Comparison of ENCODE assay signal across 11 cellular contexts in the genomic region with DNA sequence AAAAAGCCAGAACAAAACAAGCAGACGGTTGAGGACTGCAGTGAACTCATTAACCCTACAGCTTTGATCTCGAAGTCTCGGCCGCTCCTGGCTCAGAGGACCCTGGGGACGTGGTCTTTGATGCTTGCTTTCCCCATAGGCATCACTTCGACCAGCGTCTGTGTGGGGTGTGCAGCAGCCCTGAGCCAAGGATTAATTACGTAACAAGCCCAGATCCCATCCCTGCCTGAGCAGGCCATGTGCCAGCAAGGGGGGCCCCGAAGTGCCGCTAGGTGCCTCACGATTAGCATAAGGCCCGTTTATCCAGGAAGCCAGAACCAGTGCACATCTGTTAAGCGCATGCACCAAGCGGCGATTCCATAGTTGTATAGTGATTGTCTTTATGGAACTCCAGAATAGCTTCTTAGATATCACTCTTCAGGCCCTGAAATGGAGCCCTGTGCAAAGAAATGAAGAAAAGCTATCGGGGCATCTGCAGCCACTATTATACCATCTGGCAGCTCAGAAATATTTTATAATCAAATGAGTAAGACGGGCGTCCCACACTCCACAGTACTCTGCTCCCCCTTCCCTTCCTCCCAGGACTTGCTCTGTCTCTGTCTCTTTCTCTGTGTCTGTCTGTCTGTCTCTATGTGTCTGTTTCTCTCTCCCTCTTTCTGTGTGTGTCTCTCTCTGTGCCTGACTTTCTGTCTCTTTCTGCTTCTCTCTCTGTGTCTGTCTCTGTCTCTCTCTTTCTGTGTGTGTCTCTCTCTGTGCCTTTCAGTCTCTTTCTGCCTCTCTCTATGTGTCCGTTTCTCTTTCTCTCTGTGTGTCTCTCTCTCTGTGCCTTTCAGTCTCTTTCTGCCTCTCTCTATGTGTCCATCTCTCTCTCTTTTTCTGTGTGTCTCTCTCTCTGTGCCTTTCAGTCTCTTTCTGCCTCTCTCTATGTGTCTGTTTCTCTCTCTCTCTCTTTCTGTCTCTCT. TPM values are rescaled to one million over a fixed set of nuclear protein-coding genes. Genes with fewer than 3 reads are reported as not detected.
A peak's percentile ranks its signal among the peaks of the same experiment; 100 is the strongest.
DNase-seq lines count a peak whose midpoint lies in the region; ATAC-seq, FAIRE-seq and TF ChIP-seq lines count a peak whose summit lies in the region.
"Had no signal": no experiment of that assay in that cellular context is flagged by ENCODE, and none has a peak within 500 bp of the region (broad histone marks: within the 10 kb centered on the region; RNA-seq: fewer than 3 reads in every experiment).

No MANE protein-coding gene starts in this region.

- in situ Hi-C loops in KBM-7 (cut with MboI; ENCODE audit: low pct_unique_long_range_greater_than_20kb, low sequenced_read_pairs) = no loop called here
- in situ Hi-C loops in HepG2 (cut with HindIII; ENCODE audit: extremely low pct_ligation_motif_present, low pct_unique_long_range_greater_than_20kb) = no loop called here

- H3K27ac Mint-ChIP-seq in CD4-positive, CD25-positive, alpha-beta regulatory T cell = peak overlapping the region; percentile 28 to 86 (median 45)
- H3K27ac Mint-ChIP-seq in activated B cell treated with CpG ODN at 0.5 μM for 24 hours = no peak overlapping the region

- no peak overlapping the region for H2AFZ ChIP-seq in HepG2 (ENCODE audit: low read length)

- H3K36me3 ChIP-seq in CD4-positive, CD25-positive, alpha-beta regulatory T cell (ENCODE audit: control insufficient read depth, insufficient read depth, low read length) = no peaks in the 10 kb centered on the region
- H3K36me3 ChIP-seq in HepG2 (replicated peaks in 1 of 2; ENCODE audit: control insufficient read depth in 1 of 2, insufficient read depth in 2 of 2, low read length in 2 of 2) = no peaks in the 10 kb centered on the region
- H3K36me3 ChIP-seq: pancreas had no signal

- H3K9me3 ChIP-seq in CD4-positive, CD25-positive, alpha-beta regulatory T cell (ENCODE audit: control insufficient read depth in 2 of 2, low read length in 2 of 2) = no peaks in the 10 kb centered on the region
- no peaks in the 10 kb centered on the region for H3K9me3 ChIP-seq in HepG2 (ENCODE audit: low read length)
- H3K9me3 ChIP-seq: pancreas had no signal

- POLR2A ChIA-PET in activated B cell treated with CpG ODN at 0.5 μM for 24 hours (lab: Charles Lee) = interaction anchor here (0.6 kb wide), 1 partner anchor 300 kb away, joined by 4 read pairs; no protein-coding TSS in a partner anchor
- POLR2A ChIA-PET in HepG2 (lab: Yijun Ruan, JAX) = interaction anchor here (1.3 kb wide), 1 partner anchor 24 kb away, joined by 3 read pairs; no protein-coding TSS in a partner anchor

- WGBS in HepG2 (ENCODE audit: low lambda C conversion rate) = 78% methylated on average over 18 of the region's 19 CpGs

- TF ChIP-seq EP300 in HepG2 (IDR thresholded peaks at IDR 0.05; ENCODE audit: low read depth in 2 of 2, low read length in 2 of 2) (no peak), HepG2 (CRISPR knock-in tag; IDR thresholded peaks at IDR 0.05; ENCODE audit: borderline replicate concordance) (no peak)

- peaks cover 16 to 79% (median 43%) of the 10 kb centered on the region in 4 donors for H3K4me1 Mint-ChIP-seq in CD4-positive, CD25-positive, alpha-beta regulatory T cell
- H3K4me1 Mint-ChIP-seq in activated B cell treated with CpG ODN at 0.5 μM for 24 hours = peaks cover 55% of the 10 kb centered on the region

- intact Hi-C loops in activated B cell treated with CpG ODN at 0.5 μM for 24 hours (cut with micrococcal nuclease) = no loop called here
- intact Hi-C loops in HepG2 (cut with micrococcal nuclease; ENCODE audit: unreplicated experiment) = no loop called here

- H4K20me1 ChIP-seq in HepG2 (ENCODE audit: insufficient read depth, low read length) = peaks cover 8% of the 10 kb centered on the region; the same call in 1 of the 2 replicates

- peaks cover 29% of the 10 kb centered on the region for H3K79me2 ChIP-seq in HepG2 (ENCODE audit: insufficient read depth, low read length)

- no peaks in the 10 kb centered on the region for H3K9me3 Mint-ChIP-seq in CD4-positive, CD25-positive, alpha-beta regulatory T cell
- H3K9me3 Mint-ChIP-seq in activated B cell treated with CpG ODN at 0.5 μM for 24 hours = no peaks in the 10 kb centered on the region

- no peak overlapping the region for H3K4me2 ChIP-seq in HepG2 (ENCODE audit: low read depth, low read length)

- BruUV-seq in HepG2 (replicated peaks; lab: Mats Ljungman, UMichigan) = no TSS peak

- H3K27me3 ChIP-seq in CD4-positive, CD25-positive, alpha-beta regulatory T cell (ENCODE audit: control insufficient read depth, insufficient read depth, low read length) = no peaks in the 10 kb centered on the region
- H3K27me3 ChIP-seq in HepG2 (ENCODE audit: control insufficient read depth in 1 of 2, insufficient read depth in 2 of 2, low read length in 2 of 2) = no peaks in the 10 kb centered on the region
- H3K27me3 ChIP-seq: pancreas had no signal

- peaks cover 18% of the 10 kb centered on the region for H3K4me1 ChIP-seq in CD4-positive, CD25-positive, alpha-beta regulatory T cell (ENCODE audit: control insufficient read depth, insufficient read depth, low read length, poor library complexity, severe bottlenecking)
- H3K4me1 ChIP-seq in HepG2 (ENCODE audit: insufficient read depth, low read length) = peaks cover 18% of the 10 kb centered on the region

- H3K4me3 ChIP-seq in CD4-positive, CD25-positive, alpha-beta regulatory T cell (ENCODE audit: low read depth, low read length) = no peak overlapping the region
- H3K4me3 ChIP-seq in HepG2 (replicated peaks in 1 of 3; ENCODE audit: insufficient read depth in 1 of 3, low read depth in 2 of 3, low read length in 3 of 3) = no peak overlapping the region
- H3K4me3 ChIP-seq: pancreas had no signal

- CTCF ChIA-PET in activated B cell treated with CpG ODN at 0.5 μM for 24 hours (lab: Charles Lee) = no interaction called here
- CTCF ChIA-PET in HepG2 (lab: Yijun Ruan, JAX; ENCODE audit: low intra/inter-chr PET ratio, low total read pairs) = no interaction called here

- H3K36me3 Mint-ChIP-seq in CD4-positive, CD25-positive, alpha-beta regulatory T cell = peaks cover 5% of the 10 kb centered on the region
- H3K36me3 Mint-ChIP-seq in activated B cell treated with CpG ODN at 0.5 μM for 24 hours (ENCODE audit: low read depth) = peaks cover 3% of the 10 kb centered on the region

- H3K4me3 Mint-ChIP-seq in CD4-positive, CD25-positive, alpha-beta regulatory T cell = no peak overlapping the region
- peak overlapping the region; percentile 0 for H3K4me3 Mint-ChIP-seq in activated B cell treated with CpG ODN at 0.5 μM for 24 hours

- TF ChIP-seq POLR2A in HepG2 (IDR thresholded peaks at IDR 0.05; ENCODE audit: insufficient read depth in 1 of 2, low read depth in 2 of 2, low read length in 2 of 2) = no peak

- ATAC-seq in CD4-positive, CD25-positive, alpha-beta regulatory T cell (ENCODE audit: low read depth in 2 of 2) = no peak
- no peak for ATAC-seq in activated B cell treated with CpG ODN at 0.5 μM for 24 hours (ENCODE audit: low read depth)
- peak; percentile 28; the same call in 2 of the 3 replicates for ATAC-seq in HepG2
- ATAC-seq in GM18907 (IDR thresholded peaks at IDR 0.05; ENCODE audit: unreplicated experiment) = no peak
- no peak for ATAC-seq in GM19463 (IDR thresholded peaks at IDR 0.05; ENCODE audit: unreplicated experiment)

- no peak for TF ChIP-seq CTCF in activated B cell treated with CpG ODN at 0.5 μM for 24 hours (IDR thresholded peaks at IDR 0.05)
- TF ChIP-seq CTCF in HepG2 (CRISPR knock-in tag; IDR thresholded peaks at IDR 0.05) = no peak

- no peak overlapping the region for H3K9ac ChIP-seq in HepG2 (ENCODE audit: insufficient read depth, low read depth, low read length)

- TF ChIP-seq RAD21 in HepG2 (CRISPR knock-in tag; IDR thresholded peaks at IDR 0.05) = no peak

- DNase-seq in CD4-positive, CD25-positive, alpha-beta regulatory T cell = no peak
- DNase-seq in KBM-7 (peak; percentile 32), activated B cell treated with CpG ODN at 0.5 μM for 24 hours (no peak), HepG2 (ENCODE audit: low spot score) (no peak), NCI-H510A treated with DMSO at 0.1 percent for 48 hours (lab: John Stamatoyannopoulos, UW) (no peak), NCI-H748 treated with DMSO at 0.1 percent for 48 hours (lab: John Stamatoyannopoulos, UW) (no peak)

- no peak overlapping the region for H3K27ac ChIP-seq in CD4-positive, CD25-positive, alpha-beta regulatory T cell (ENCODE audit: insufficient read depth, low read length, poor library complexity, severe bottlenecking)
- H3K27ac ChIP-seq in HepG2 (ENCODE audit: extremely low read length, insufficient read depth, low read length) = no peak overlapping the region
- H3K27ac ChIP-seq: pancreas had no signal

- H3K27me3 Mint-ChIP-seq in CD4-positive, CD25-positive, alpha-beta regulatory T cell = no peaks in the 10 kb centered on the region
- H3K27me3 Mint-ChIP-seq in activated B cell treated with CpG ODN at 0.5 μM for 24 hours = no peaks in the 10 kb centered on the region

- FAIRE-seq in HepG2 (lab: Jason Lieb, UNC) = no peak
- FAIRE-seq: G401.6, islet of Langerhans, pancreas had no signal

RNA-seq across cellular contexts. Expression of gene HPCAL1, which starts 41.7 kb away (rescaled TPM):
- total RNA-seq in CD4-positive, CD25-positive, alpha-beta regulatory T cell = 33.8 TPM
- 10 to 100 TPM; 80.6 to 95.6 (median 87.7) TPM for polyA plus RNA-seq in CD4-positive, CD25-positive, alpha-beta regulatory T cell
- 15.2 and 15.9 TPM in 2 replicates for total RNA-seq in activated B cell treated with CpG ODN at 0.5 μM for 24 hours
- 23.3 and 29.9 TPM in 2 replicates for total RNA-seq in HepG2 (2016; rRNA removed; fragmentation: Illumina TruSeq; extraction: Trizol)
- total RNA-seq in HepG2 (2016; cell fraction: cytosol; rRNA removed; fragmentation: Illumina TruSeq; extraction: Trizol; ENCODE audit: low read depth) = 43.0 and 51.2 TPM in 2 replicates
- 21.4 and 28.1 TPM in 2 replicates for total RNA-seq in HepG2 (2016; cell fraction: insoluble cytoplasmic fraction; rRNA removed; fragmentation: Illumina TruSeq; extraction: Trizol)
- 50.7 and 67.7 TPM in 2 replicates for total RNA-seq in HepG2 (2016; cell fraction: membrane; rRNA removed; fragmentation: Illumina TruSeq; extraction: Trizol)
- total RNA-seq in HepG2 (2016; cell fraction: nucleus; rRNA removed; fragmentation: Illumina TruSeq; extraction: Trizol) = 12.9 and 16.1 TPM in 2 replicates
- 29.5 and 38.6 TPM in 2 replicates for polyA plus RNA-seq in HepG2 (2011; rRNA removed)
- 29.8 and 35.9 TPM in 2 replicates for polyA plus RNA-seq in HepG2 (2011; cell fraction: cytosol; rRNA removed)
- polyA plus RNA-seq in HepG2 (2011; cell fraction: nucleus; rRNA removed) = 54.3 and 60.0 TPM in 2 replicates
- 46.0 and 46.8 TPM in 2 replicates for polyA plus RNA-seq in HepG2 (2012)
- 37.1 and 47.1 TPM in 2 replicates for polyA plus RNA-seq in HepG2 (2016; cell fraction: cytosol; fragmentation: Illumina TruSeq; extraction: Trizol; ENCODE audit: low read depth)
- 24.6 and 35.5 TPM in 2 replicates for polyA plus RNA-seq in HepG2 (2016; cell fraction: insoluble cytoplasmic fraction; fragmentation: Illumina TruSeq; extraction: Trizol; ENCODE audit: low read depth)
- polyA plus RNA-seq in HepG2 (2016; cell fraction: membrane; fragmentation: Illumina TruSeq; extraction: Trizol; ENCODE audit: low read depth) = 54.6 and 65.1 TPM in 2 replicates
- 30.3 and 35.7 TPM in 2 replicates for polyA plus RNA-seq in HepG2 (2016; cell fraction: nucleus; fragmentation: Illumina TruSeq; extraction: Trizol; ENCODE audit: insufficient read depth, low read depth)
- 26.5 and 27.7 TPM in 2 replicates for polyA minus RNA-seq in HepG2 (2011; rRNA and poly(A)+ RNA removed; ENCODE audit: low replicate concordance)
- polyA minus RNA-seq in HepG2 (2011; cell fraction: cytosol; rRNA and poly(A)+ RNA removed) = 19.4 and 20.4 TPM in 2 replicates
- polyA minus RNA-seq in HepG2 (2011; cell fraction: nucleus; rRNA and poly(A)+ RNA removed) = 12.6 and 15.5 TPM in 2 replicates
